ENCODE assay signal across 17 cellular contexts in the genomic region with DNA sequence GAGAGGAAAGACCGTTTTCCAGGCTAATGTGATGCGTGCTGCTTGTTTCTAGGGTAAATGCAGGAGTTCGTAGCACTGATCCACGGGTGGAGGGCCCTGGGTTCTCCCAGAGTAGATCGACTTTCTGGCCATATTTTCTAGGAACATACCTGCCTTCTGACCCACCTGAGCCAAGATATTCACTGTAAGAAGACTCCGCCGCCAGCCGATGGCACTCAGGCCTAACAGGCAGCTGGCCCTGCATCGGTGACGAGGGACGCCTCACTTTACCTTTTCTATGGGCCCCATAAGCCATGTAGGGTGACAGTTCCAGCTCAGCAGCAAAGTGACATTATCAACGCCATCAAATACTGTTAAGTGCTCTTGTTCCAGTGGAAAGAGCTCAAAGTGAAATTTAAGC. TPM values are rescaled to one million over a fixed set of nuclear protein-coding genes. Genes with fewer than 3 reads are reported as not detected.
A peak's percentile ranks its signal among the peaks of the same experiment; 100 is the strongest.
DNase-seq lines count a peak whose midpoint lies in the region; ATAC-seq, FAIRE-seq and TF ChIP-seq lines count a peak whose summit lies in the region.
"Had no signal": no experiment of that assay in that cellular context is flagged by ENCODE, and none has a peak within 500 bp of the region (broad histone marks: within the 10 kb centered on the region; RNA-seq: fewer than 3 reads in every experiment).

No MANE protein-coding gene starts in this region.

- no peaks in the 10 kb centered on the region for H3K36me3 ChIP-seq in kidney (ENCODE audit: control insufficient read depth in 1 of 2, insufficient read depth in 2 of 2, low read length in 2 of 2)
- no peaks in the 10 kb centered on the region for H3K36me3 ChIP-seq in upper lobe of right lung
- H3K36me3 ChIP-seq: BE2C had no signal

- DNase-seq in left cardiac atrium (peak; percentile 1), right cardiac atrium (no peak), NCI-H187 treated with DMSO at 0.1 percent for 48 hours (lab: John Stamatoyannopoulos, UW) (peak; percentile 71), kidney (peak; percentile 39), upper lobe of right lung (peak; percentile 38), HFFc6 (no peak)
- DNase-seq: BE2C; CD4-positive, alpha-beta memory T cell; DND-41; GF-D8; HCEC 1CT had no signal

- peaks cover 10% of the 10 kb centered on the region for H3K9me3 Mint-ChIP-seq in HFFc6
- H3K9me3 Mint-ChIP-seq: CD4-positive, alpha-beta memory T cell had no signal

- no peak overlapping the region for H3K9ac ChIP-seq in kidney (ENCODE audit: low read length in 2 of 2)

- intact Hi-C loops in left cardiac atrium (cut with DNase I) = no loop called here
- intact Hi-C loops in right cardiac atrium (cut with DNase I) = no loop called here
- intact Hi-C loops in kidney (cut with DNase I) = no loop called here
- intact Hi-C loops in upper lobe of right lung (cut with DNase I) = no loop called here

- WGBS in right cardiac atrium = 95% methylated on average over 12 of the region's 12 CpGs

- peaks cover 10% of the 10 kb centered on the region for H3K4me1 Mint-ChIP-seq in HFFc6 (ENCODE audit: low read depth)
- H3K4me1 Mint-ChIP-seq: CD4-positive, alpha-beta memory T cell had no signal

- no peaks in the 10 kb centered on the region for H3K27me3 ChIP-seq in right cardiac atrium (ENCODE audit: control insufficient read depth, insufficient read depth)
- peaks cover 9% of the 10 kb centered on the region for H3K27me3 ChIP-seq in upper lobe of right lung
- H3K27me3 ChIP-seq: BE2C had no signal

- H3K27me3 Mint-ChIP-seq in HFFc6 (ENCODE audit: insufficient read depth) = peaks cover 7% of the 10 kb centered on the region

- H3K4me3 ChIP-seq in right cardiac atrium (ENCODE audit: low read length) = no peak overlapping the region
- no peak overlapping the region for H3K4me3 ChIP-seq in kidney (ENCODE audit: low read length in 2 of 2)
- no peak overlapping the region for H3K4me3 ChIP-seq in upper lobe of right lung

- no peak overlapping the region for H3K4me3 Mint-ChIP-seq in HFFc6
- H3K4me3 Mint-ChIP-seq: CD4-positive, alpha-beta memory T cell had no signal

- no peaks in the 10 kb centered on the region for H3K36me3 Mint-ChIP-seq in HFFc6 (ENCODE audit: low read depth)
- H3K36me3 Mint-ChIP-seq: CD4-positive, alpha-beta memory T cell had no signal

- ATAC-seq in left cardiac atrium (no peak), right cardiac atrium (no peak), upper lobe of right lung (no peak), GM21423 (IDR thresholded peaks at IDR 0.05; ENCODE audit: unreplicated experiment) (no peak)
- ATAC-seq: HepG2 had no signal

- H3K4me1 ChIP-seq in right cardiac atrium (ENCODE audit: control insufficient read depth, insufficient read depth, low read length) (no peaks in the 10 kb centered on the region), kidney (ENCODE audit: control insufficient read depth in 1 of 2, insufficient read depth in 1 of 2, low read depth in 1 of 2, low read length in 2 of 2) (no peaks in the 10 kb centered on the region), upper lobe of right lung (no peaks in the 10 kb centered on the region)
- H3K4me1 ChIP-seq: BE2C had no signal

- TF ChIP-seq CTCF in kidney (IDR thresholded peaks at IDR 0.05; ENCODE audit: borderline replicate concordance, extremely low read depth, insufficient read depth) = no peak
- no peak for TF ChIP-seq CTCF in upper lobe of right lung (IDR thresholded peaks at IDR 0.05)
- no peak for TF ChIP-seq CTCF in HFFc6 (IDR thresholded peaks at IDR 0.05)

- FAIRE-seq in kidney (lab: Jason Lieb, UNC) = no peak
- FAIRE-seq: A204.1, HepG2, HTR-8/SVneo had no signal

- H3K27ac Mint-ChIP-seq in HFFc6 = no peak overlapping the region
- H3K27ac Mint-ChIP-seq: CD4-positive, alpha-beta memory T cell had no signal

- H3K27ac ChIP-seq in right cardiac atrium (ENCODE audit: low read length) = no peak overlapping the region
- no peak overlapping the region for H3K27ac ChIP-seq in kidney (ENCODE audit: low read depth in 2 of 2, low read length in 2 of 2)
- no peak overlapping the region for H3K27ac ChIP-seq in upper lobe of right lung
- H3K27ac ChIP-seq: C4-2B had no signal

- H3K9me3 ChIP-seq in right cardiac atrium (ENCODE audit: control insufficient read depth, low read length) (no peaks in the 10 kb centered on the region), kidney (ENCODE audit: control insufficient read depth in 1 of 2, low read length in 2 of 2) (no peaks in the 10 kb centered on the region), upper lobe of right lung (no peaks in the 10 kb centered on the region)
- H3K9me3 ChIP-seq: BE2C had no signal

RNA-seq across cellular contexts. Expression of a gene that starts 30.2 kb away (rescaled TPM):
- under 1 TPM; 0.18 to 0.79 TPM for total RNA-seq in left cardiac atrium
- total RNA-seq in right cardiac atrium = under 1 TPM in 1 of 4 donors, not detected in 3; 0.31 TPM
- polyA plus RNA-seq in right cardiac atrium = 0.07 TPM
- total RNA-seq in kidney = 1.1 TPM
- polyA plus RNA-seq in kidney (ENCODE audit: insufficient read depth, low read depth, low replicate concordance) = 7.5 TPM
- total RNA-seq in upper lobe of right lung = 0.09 TPM
- total RNA-seq in HFFc6 (2021; fragmentation: NEBNext Ultra II Directional; extraction: Animal tissue kit (Norgen Biotek cat#: 25700)) = not detected
- total RNA-seq: CD4-positive, alpha-beta memory T cell; H4; HepG2 had no signal
- polyA plus RNA-seq: CD4-positive, alpha-beta memory T cell had no signal

Comparison
In these comparisons a context has a peak if more than half of its experiments do, and no peak if none do; other contexts are left out.
1. DNase-seq: peak in left cardiac atrium (single experiment), NCI-H187 treated with DMSO at 0.1 percent for 48 hours (single experiment), kidney (single experiment) and upper lobe of right lung (single experiment); none in right cardiac atrium (0 of 3) and HFFc6 (single experiment).